Comparison of ENCODE assay signal across 22 cellular contexts in the genomic region with DNA sequence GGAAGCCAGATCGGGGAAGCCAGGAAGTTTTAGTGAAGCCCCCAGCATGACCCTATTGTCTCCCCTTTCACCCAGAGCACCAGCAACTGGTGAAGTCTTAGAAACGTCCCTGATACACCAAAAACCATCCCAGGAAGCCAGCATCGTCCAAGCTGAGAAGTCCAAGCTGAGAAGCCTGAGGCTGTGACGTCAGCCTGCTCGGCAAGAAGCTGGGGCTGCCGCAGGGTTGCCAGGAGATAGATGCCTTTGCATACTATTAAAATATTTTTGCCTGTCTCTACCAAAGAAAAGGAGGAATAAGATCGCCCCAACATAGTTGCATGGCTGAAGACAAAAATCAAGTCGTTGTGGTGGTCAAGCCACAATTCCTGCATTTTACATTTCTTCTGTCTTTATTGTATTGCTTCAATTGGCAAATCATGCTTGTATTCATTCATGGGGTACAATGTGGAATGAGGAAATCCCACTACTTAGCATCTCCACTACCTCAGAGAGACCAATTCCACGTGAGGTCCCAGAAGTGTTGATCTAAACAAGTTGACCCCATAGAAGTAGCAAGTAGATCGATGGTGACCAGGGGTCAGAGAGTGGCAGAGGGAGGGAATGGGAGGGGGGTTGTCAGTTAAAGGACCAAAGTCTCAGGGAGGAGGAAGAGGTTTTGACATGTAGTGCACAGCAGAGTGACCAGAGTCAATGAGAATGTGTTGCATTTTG.
"Had no signal": no experiment of that assay in that cellular context is flagged by ENCODE, and none has a peak within 500 bp of the region (broad histone marks: within the 10 kb centered on the region; RNA-seq: fewer than 3 reads in every experiment).

No MANE protein-coding gene starts in this region.

- H3K36me3 ChIP-seq: cardiac muscle cell, thoracic aorta, upper lobe of right lung had no signal

- H3K4me3 Mint-ChIP-seq: activated naive CD8-positive, alpha-beta T cell treated with anti-CD3 and anti-CD28 coated beads, Interleukin-2, amount 10 ng/mL, durations not matched to agents 7 days and 5 days; activated T-helper 1 cell treated with anti-CD3 and anti-CD28 coated beads, Interleukin-12 subunit alpha, Interleukin-12 subunit beta, Interleukin-2, Interleukin-4 antibody, amounts not matched to agents 30 ng/mL and 10 ng/mL and 1 ng/mL, durations not matched to agents 14 hours and 24 hours and 36 hours; naive thymus-derived CD4-positive, alpha-beta T cell; stimulated activated naive B cell treated with anti-CD40 and anti-IgM and Interleukin-4, amounts not matched to agents 10 μg/mL and 1 μg/mL and 100 μg/mL, for 72 hours had no signal

- DNase-seq: activated CD4-positive, alpha-beta T cell treated with anti-CD3 and anti-CD28 coated beads, Interleukin-2, amount 50 U/mL, for 1 hour; activated CD4-positive, CD25-positive, alpha-beta regulatory T cell treated with anti-CD3 and anti-CD28 coated beads, Interleukin-2, amount 50 U/mL, for 72 hours; activated naive CD4-positive, alpha-beta T cell; activated naive CD8-positive, alpha-beta T cell treated with anti-CD3 and anti-CD28 coated beads, Interleukin-2, amount 10 ng/mL, durations not matched to agents 7 days and 5 days; activated T-cell treated with anti-CD3 and anti-CD28 coated beads for 4 hours; amygdala; foreskin fibroblast; mesendoderm; naive thymus-derived CD4-positive, alpha-beta T cell; spleen; stimulated activated CD4-positive, alpha-beta T cell treated with anti-CD3 and anti-CD28 coated beads, Interleukin-4, amount 100 ng/mL, for 4 hours; stimulated activated naive B cell treated with anti-CD40 and anti-IgM and Interleukin-4, amounts not matched to agents 10 μg/mL and 1 μg/mL and 100 μg/mL, for 72 hours; T-helper 2 cell; upper lobe of right lung had no signal

- H3K79me2 ChIP-seq: parathyroid adenoma had no signal

- H3K9me3 Mint-ChIP-seq: activated naive CD8-positive, alpha-beta T cell treated with anti-CD3 and anti-CD28 coated beads, Interleukin-2, amount 10 ng/mL, durations not matched to agents 7 days and 5 days; activated T-helper 1 cell treated with anti-CD3 and anti-CD28 coated beads, Interleukin-12 subunit alpha, Interleukin-12 subunit beta, Interleukin-2, Interleukin-4 antibody, amounts not matched to agents 30 ng/mL and 10 ng/mL and 1 ng/mL, durations not matched to agents 14 hours and 24 hours and 36 hours; naive thymus-derived CD4-positive, alpha-beta T cell; stimulated activated naive B cell treated with anti-CD40 and anti-IgM and Interleukin-4, amounts not matched to agents 10 μg/mL and 1 μg/mL and 100 μg/mL, for 72 hours had no signal

- H3K27ac Mint-ChIP-seq: activated naive CD8-positive, alpha-beta T cell treated with anti-CD3 and anti-CD28 coated beads, Interleukin-2, amount 10 ng/mL, durations not matched to agents 7 days and 5 days; activated T-helper 1 cell treated with anti-CD3 and anti-CD28 coated beads, Interleukin-12 subunit alpha, Interleukin-12 subunit beta, Interleukin-2, Interleukin-4 antibody, amounts not matched to agents 30 ng/mL and 10 ng/mL and 1 ng/mL, durations not matched to agents 14 hours and 24 hours and 36 hours; naive thymus-derived CD4-positive, alpha-beta T cell had no signal

- ATAC-seq: naive thymus-derived CD4-positive, alpha-beta T cell; stimulated activated naive B cell treated with anti-CD40 and anti-IgM and Interleukin-4, amounts not matched to agents 10 μg/mL and 1 μg/mL and 100 μg/mL, for 72 hours; upper lobe of right lung had no signal

- H2AFZ ChIP-seq: parathyroid adenoma had no signal

- H3K27ac ChIP-seq: cardiac muscle cell, epithelial cell of prostate, neutrophil, parathyroid adenoma, spleen, thoracic aorta, upper lobe of right lung, VCaP had no signal

- H3K9me3 ChIP-seq: neutrophil, spleen, thoracic aorta, upper lobe of right lung had no signal

- H3K4me3 ChIP-seq: cardiac muscle cell, dorsolateral prefrontal cortex, spleen, thoracic aorta, upper lobe of right lung had no signal

- H3K27me3 Mint-ChIP-seq: stimulated activated naive B cell treated with anti-CD40 and anti-IgM and Interleukin-4, amounts not matched to agents 10 μg/mL and 1 μg/mL and 100 μg/mL, for 72 hours had no signal

- H3K27me3 ChIP-seq: cardiac muscle cell, dorsolateral prefrontal cortex, neutrophil, spleen, upper lobe of right lung had no signal

- H3K9ac ChIP-seq: parathyroid adenoma had no signal
